In genomic region chr2:18349421-18349820, GRCh38 we compare ENCODE assay signal across 19 cellular contexts.
DNase-seq lines count a peak whose midpoint lies in the region; ATAC-seq, FAIRE-seq and TF ChIP-seq lines count a peak whose summit lies in the region.
"Had no signal": no experiment of that assay in that cellular context is flagged by ENCODE, and none has a peak within 500 bp of the region (broad histone marks: within the 10 kb centered on the region; RNA-seq: fewer than 3 reads in every experiment).

No MANE protein-coding gene starts in this region.

- DNase-seq in H54 (ENCODE audit: insufficient read length, low spot score) (no peak), astrocyte (ENCODE audit: low read depth) (peak; percentile 50), iris pigment epithelial cell (ENCODE audit: low read depth) (peak; percentile 36), osteoblast (ENCODE audit: insufficient read length, low spot score, missing footprints) (no peak), NCI-H774 (lab: John Stamatoyannopoulos, UW) (no peak), NCI-H1930 (lab: John Stamatoyannopoulos, UW) (no peak), NCI-H1048 (lab: John Stamatoyannopoulos, UW) (no peak)
- DNase-seq: 8988T; C1 segment of cervical spinal cord; Calu3; CD4-positive, alpha-beta memory T cell; COR-L47; DMS53; DND-41; GOT3; H7; HCEC 1CT had no signal

- no peak overlapping the region for H3K27ac Mint-ChIP-seq in astrocyte (ENCODE audit: unreplicated experiment)
- H3K27ac Mint-ChIP-seq: CD4-positive, alpha-beta memory T cell had no signal

- H3K9me3 ChIP-seq in astrocyte (ENCODE audit: insufficient read depth, low read depth, low read length) (no peaks in the 10 kb centered on the region), osteoblast (ENCODE audit: low read depth, low read length) (no peaks in the 10 kb centered on the region)

- H3K4me3 Mint-ChIP-seq in astrocyte (ENCODE audit: unreplicated experiment) = no peak overlapping the region
- H3K4me3 Mint-ChIP-seq: CD4-positive, alpha-beta memory T cell had no signal

- H3K4me3 ChIP-seq in astrocyte (ENCODE audit: insufficient read depth, low read depth, low read length) (no peak overlapping the region), osteoblast (ENCODE audit: insufficient read depth, low read length) (no peak overlapping the region)

- peaks cover 4% of the 10 kb centered on the region for H3K9me3 Mint-ChIP-seq in astrocyte (ENCODE audit: unreplicated experiment)

- no peaks in the 10 kb centered on the region for H3K27me3 Mint-ChIP-seq in astrocyte (ENCODE audit: low read depth, unreplicated experiment)

- H3K36me3 ChIP-seq in astrocyte (ENCODE audit: insufficient read depth, low read length) = no peaks in the 10 kb centered on the region
- no peaks in the 10 kb centered on the region for H3K36me3 ChIP-seq in osteoblast (ENCODE audit: insufficient read depth, low read length)

- TF ChIP-seq POLR2A in H54 (IDR thresholded peaks at IDR 0.05; ENCODE audit: low read depth, low read length) = no peak

- H3K79me2 ChIP-seq in astrocyte (ENCODE audit: insufficient read depth, low read length) = no peaks in the 10 kb centered on the region
- H3K79me2 ChIP-seq in osteoblast (ENCODE audit: insufficient read depth, low read length) = no peaks in the 10 kb centered on the region

- TF ChIP-seq CTCF in astrocyte (IDR thresholded peaks at IDR 0.05; ENCODE audit: insufficient read depth, low read depth, low read length) (no peak), osteoblast (IDR thresholded peaks at IDR 0.05; ENCODE audit: extremely low read depth, low read depth, low read length) (no peak)

- H3K27me3 ChIP-seq in astrocyte (ENCODE audit: insufficient read depth, low read length) = no peaks in the 10 kb centered on the region
- H3K27me3 ChIP-seq in osteoblast (ENCODE audit: insufficient read depth, low read length) = no peaks in the 10 kb centered on the region

- FAIRE-seq in H54 (lab: Jason Lieb, UNC) (peak; percentile 36), astrocyte (lab: Jason Lieb, UNC) (no peak)
- FAIRE-seq: GM12892 had no signal

- no peaks in the 10 kb centered on the region for H4K20me1 ChIP-seq in astrocyte (ENCODE audit: insufficient read depth, low read length)
- no peaks in the 10 kb centered on the region for H4K20me1 ChIP-seq in osteoblast (ENCODE audit: insufficient read depth, low read length)

- ATAC-seq in HG02884 (IDR thresholded peaks at IDR 0.05; ENCODE audit: unreplicated experiment) = no peak

- no peak overlapping the region for H3K27ac ChIP-seq in astrocyte (ENCODE audit: low read depth, low read length)
- H3K27ac ChIP-seq in osteoblast (ENCODE audit: low read depth, low read length) = no peak overlapping the region

- H2AFZ ChIP-seq in astrocyte (ENCODE audit: low read depth, low read length) (no peak overlapping the region), osteoblast (ENCODE audit: low read length) (peak overlapping the region; percentile 30)

- no peaks in the 10 kb centered on the region for H3K36me3 Mint-ChIP-seq in astrocyte (ENCODE audit: low read depth, unreplicated experiment)
- H3K36me3 Mint-ChIP-seq: CD4-positive, alpha-beta memory T cell had no signal

- H3K4me1 ChIP-seq in astrocyte (ENCODE audit: insufficient read depth, low read length) (no peaks in the 10 kb centered on the region), osteoblast (ENCODE audit: insufficient read depth, low read length) (peaks cover 2% of the 10 kb centered on the region)

- peaks cover 8% of the 10 kb centered on the region for H3K4me1 Mint-ChIP-seq in astrocyte (ENCODE audit: low read depth, unreplicated experiment)
- H3K4me1 Mint-ChIP-seq: CD4-positive, alpha-beta memory T cell had no signal

- H3K4me2 ChIP-seq in astrocyte (ENCODE audit: low read length) (no peak overlapping the region), osteoblast (ENCODE audit: insufficient read depth, low read length) (no peak overlapping the region)

- H3K9ac ChIP-seq in astrocyte (ENCODE audit: low read length) = no peak overlapping the region

Comparison
In these comparisons a context has a peak if more than half of its experiments do, and no peak if none do; other contexts are left out.
1. DNase-seq: peak in astrocyte (single experiment) and iris pigment epithelial cell (single experiment); none in H54 (single experiment), osteoblast (single experiment), NCI-H774 (single experiment), NCI-H1930 (0 of 2) and NCI-H1048 (single experiment).